18 cellular contexts compared by ENCODE assay signal in genomic region chr9:22257026-22257425, GRCh38.
"Had no signal": no experiment of that assay in that cellular context is flagged by ENCODE, and none has a peak within 500 bp of the region (broad histone marks: within the 10 kb centered on the region; RNA-seq: fewer than 3 reads in every experiment).

No MANE protein-coding gene starts in this region.

- DNase-seq: effector memory CD4-positive, alpha-beta T cell; immature natural killer cell; kidney; left cardiac atrium; left ventricle myocardium inferior; lower lobe of right lung; mesenchymal stem cell; midbrain; nucleus accumbens; ovary; stimulated activated CD4-positive, alpha-beta T cell treated with anti-CD3 and anti-CD28 coated beads, Interleukin-2, amount 100 ng/mL, for 48 hours; stimulated activated naive CD4-positive, alpha-beta T cell treated with Interleukin-2 at 50 U/mL for 16 hours; trophoblast cell had no signal

- H3K9me3 ChIP-seq: ovary had no signal

- H3K9ac ChIP-seq: neural progenitor cell had no signal

- H3K27me3 ChIP-seq: neural progenitor cell, ovary, right atrium auricular region had no signal

- H3K27ac ChIP-seq: gastroesophageal sphincter, left ventricle myocardium inferior, lower lobe of right lung, neural progenitor cell, ovary, right atrium auricular region had no signal

- H3K4me3 Mint-ChIP-seq: immature natural killer cell; natural killer cell treated with Interleukin-12 subunit alpha and Interleukin-12 subunit beta and Interleukin-15 and Interleukin-18, amount 100 ng/mL, for 72 hours; neural progenitor cell had no signal

- H3K36me3 Mint-ChIP-seq: immature natural killer cell, neural progenitor cell had no signal

- H3K4me2 ChIP-seq: neural progenitor cell, smooth muscle cell had no signal

- H3K4me1 Mint-ChIP-seq: immature natural killer cell, neural progenitor cell had no signal

- H3K4me1 ChIP-seq: gastroesophageal sphincter, left ventricle myocardium inferior, lower lobe of right lung, neural progenitor cell, right atrium auricular region had no signal

- H3K36me3 ChIP-seq: gastroesophageal sphincter, left ventricle myocardium inferior, lower lobe of right lung, neural progenitor cell, ovary, right atrium auricular region had no signal

- H3K27ac Mint-ChIP-seq: immature natural killer cell; natural killer cell treated with Interleukin-12 subunit alpha and Interleukin-12 subunit beta and Interleukin-15 and Interleukin-18, amount 100 ng/mL, for 72 hours; neural progenitor cell had no signal

- H3K4me3 ChIP-seq: gastroesophageal sphincter, left ventricle myocardium inferior, lower lobe of right lung, neural progenitor cell, ovary, right atrium auricular region, smooth muscle cell had no signal

- ATAC-seq: gastroesophageal sphincter; left cardiac atrium; lower lobe of right lung; natural killer cell treated with Interleukin-12 subunit alpha and Interleukin-12 subunit beta and Interleukin-15 and Interleukin-18, amount 100 ng/mL, for 72 hours had no signal
